In genomic region chr3:139269984-139270383, GRCh38 we compare ENCODE assay signal across 8 cellular contexts.
"Had no signal": no experiment of that assay in that cellular context is flagged by ENCODE, and none has a peak within 500 bp of the region (broad histone marks: within the 10 kb centered on the region; RNA-seq: fewer than 3 reads in every experiment).

No MANE protein-coding gene starts in this region.

- H3K4me1 Mint-ChIP-seq: GM23338, H9 had no signal

- H3K27ac ChIP-seq: HL-60, KMS-11 had no signal

- H3K9me3 Mint-ChIP-seq: GM23338, H9 had no signal

- DNase-seq: HCEC 1CT, IMR-90 had no signal

- H3K4me3 ChIP-seq: GM23338 had no signal

- H3K4me3 Mint-ChIP-seq: GM23338, H9 had no signal

- H3K4me2 ChIP-seq: GM23338, KMS-11 had no signal

- ATAC-seq: GM23338, HepG2 had no signal

- H3K9ac ChIP-seq: KMS-11 had no signal

- H3K27ac Mint-ChIP-seq: GM23338 had no signal

- H2AFZ ChIP-seq: GM23338 had no signal

- FAIRE-seq: H54, HepG2 had no signal
